ENCODE assay signal across 11 cellular contexts in the genomic region with DNA sequence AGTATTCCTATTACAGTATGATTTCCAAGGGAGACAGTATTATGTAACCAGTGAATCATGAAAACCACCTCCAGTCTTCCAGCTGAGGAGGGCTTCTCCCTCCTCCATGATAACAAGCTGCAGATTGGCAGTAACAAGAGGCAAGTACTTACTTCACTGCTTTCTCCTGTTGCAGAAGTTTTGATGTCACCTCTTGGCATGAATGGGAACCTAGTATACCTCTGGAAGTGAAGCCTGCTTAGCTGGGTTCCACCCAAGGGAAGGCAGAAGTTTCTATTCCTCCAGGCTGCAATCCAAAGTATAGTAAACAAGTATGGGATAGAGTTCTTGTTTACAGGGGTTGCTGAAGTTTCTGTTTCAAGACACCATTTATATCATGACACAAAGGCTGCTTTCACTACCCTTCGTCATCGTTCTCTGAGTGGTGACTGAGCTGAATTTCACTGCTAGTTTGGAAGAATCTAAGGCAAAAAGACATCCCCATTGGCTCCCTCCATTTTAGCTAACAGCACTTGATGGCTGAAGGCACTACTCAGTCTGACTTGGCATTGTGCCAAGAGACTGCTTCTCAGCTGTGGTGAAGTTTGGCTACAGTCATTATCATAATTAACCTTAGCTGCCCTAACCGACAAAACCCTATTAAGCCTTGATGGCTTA. TPM values are rescaled to one million over a fixed set of nuclear protein-coding genes. Genes with fewer than 3 reads are reported as not detected.
DNase-seq lines count a peak whose midpoint lies in the region; ATAC-seq, FAIRE-seq and TF ChIP-seq lines count a peak whose summit lies in the region.
"Had no signal": no experiment of that assay in that cellular context is flagged by ENCODE, and none has a peak within 500 bp of the region (broad histone marks: within the 10 kb centered on the region; RNA-seq: fewer than 3 reads in every experiment).

No MANE protein-coding gene starts in this region.

- ATAC-seq in pancreas (peak in 3 of 4 donors; percentile 28 to 57 (median 49)), aorta (ENCODE audit: low FRiP score) (no peak)

- H3F3A ChIP-seq in GM23248 (ENCODE audit: insufficient read depth) (peaks cover 15% of the 10 kb centered on the region), MM.1S (ENCODE audit: insufficient read depth, low read length) (no peaks in the 10 kb centered on the region)

- TF ChIP-seq CTCF in pancreas (IDR thresholded peaks at IDR 0.05), result no peak
- no peak for TF ChIP-seq CTCF in MM.1S (IDR thresholded peaks at IDR 0.05; ENCODE audit: low read length)

- intact Hi-C loops in dendritic cell treated with granulocyte-macrophage colony-stimulating factor and Interleukin-4, amounts not matched to agents 40 ng/mL and 50 ng/mL, for 4 days (cut with micrococcal nuclease), result loop anchor here (2.0 to 5.0 kb wide), 2 partner anchors 19 to 47 kb away; no protein-coding TSS in a partner anchor
- intact Hi-C loops in pancreas (cut with DNase I) (no loop called here), aorta (cut with DNase I) (no loop called here)

- H3K36me3 ChIP-seq in GM23248 (ENCODE audit: low read depth), result no peaks in the 10 kb centered on the region
- H3K36me3 ChIP-seq in pancreas, result no peaks in the 10 kb centered on the region
- H3K36me3 ChIP-seq in MM.1S (replicated peaks; ENCODE audit: insufficient read depth, low read length), result no peaks in the 10 kb centered on the region
- H3K36me3 ChIP-seq in aorta (ENCODE audit: control insufficient read depth in 1 of 2, insufficient read depth in 2 of 2, low read length in 1 of 2), result no peaks in the 10 kb centered on the region
- H3K36me3 ChIP-seq: transverse colon had no signal

- in situ Hi-C loops in GM23248 (cut with MboI), result no loop called here

- H3K4me3 ChIP-seq in GM23248 (no peak overlapping the region), pancreas (no peak overlapping the region), MM.1S (ENCODE audit: low read length) (no peak overlapping the region), aorta (ENCODE audit: low read length in 2 of 2) (no peak overlapping the region)
- H3K4me3 ChIP-seq: transverse colon had no signal

- 67 to 70% methylated on average over 3 of the region's 3 CpGs for WGBS in GM23248 (ENCODE audit: low coverage in 1 of 2, low lambda C conversion rate in 2 of 2, missing lambda C conversion rate in 2 of 2), 2 experiments
- 79 to 85% methylated on average over 3 of the region's 3 CpGs for WGBS in pancreas, 2 donors
- 72 to 95% methylated on average over 3 of the region's 3 CpGs for WGBS in aorta, 2 donors

- no peaks in the 10 kb centered on the region for H3K36me3 Mint-ChIP-seq in dendritic cell treated with granulocyte-macrophage colony-stimulating factor and Interleukin-4, amounts not matched to agents 40 ng/mL and 50 ng/mL, for 4 days (ENCODE audit: low read depth)

- DNase-seq in GM23248, result peak; percentile 64
- DNase-seq in NCI-H524 treated with DMSO at 0.1 percent for 48 hours (lab: John Stamatoyannopoulos, UW), result peak; percentile 35
- no peak for DNase-seq in pancreas
- DNase-seq in MM.1S, result no peak
- DNase-seq in aorta, result no peak
- DNase-seq in HT-29 (ENCODE audit: low spot score), result no peak
- DNase-seq in GM19240 (ENCODE audit: insufficient read length, low spot score), result no peak
- DNase-seq: activated CD4-positive, CD25-positive, alpha-beta regulatory T cell; transverse colon had no signal

- H3K27ac Mint-ChIP-seq in dendritic cell treated with granulocyte-macrophage colony-stimulating factor and Interleukin-4, amounts not matched to agents 40 ng/mL and 50 ng/mL, for 4 days, result peak overlapping the region; percentile 79

- H3K4me3 Mint-ChIP-seq in dendritic cell treated with granulocyte-macrophage colony-stimulating factor and Interleukin-4, amounts not matched to agents 40 ng/mL and 50 ng/mL, for 4 days, result peak overlapping the region; percentile 32

- no peaks in the 10 kb centered on the region for H4K20me1 ChIP-seq in GM23248 (ENCODE audit: insufficient read depth)
- H4K20me1 ChIP-seq in MM.1S (ENCODE audit: insufficient read depth, low read length), result no peaks in the 10 kb centered on the region

- H3K27ac ChIP-seq in GM23248, result no peak overlapping the region
- H3K27ac ChIP-seq in pancreas, result no peak overlapping the region
- no peak overlapping the region for H3K27ac ChIP-seq in MM.1S (ENCODE audit: low read length)
- H3K27ac ChIP-seq in aorta (ENCODE audit: low read depth in 1 of 2, low read length in 2 of 2), result no peak overlapping the region

- H3K9me2 ChIP-seq in GM23248 (ENCODE audit: insufficient read depth) (no peaks in the 10 kb centered on the region; the same call in 1 of the 2 replicates), MM.1S (replicated peaks; ENCODE audit: insufficient read depth, low read length) (no peaks in the 10 kb centered on the region)

- no peaks in the 10 kb centered on the region for H3K27me3 Mint-ChIP-seq in dendritic cell treated with granulocyte-macrophage colony-stimulating factor and Interleukin-4, amounts not matched to agents 40 ng/mL and 50 ng/mL, for 4 days

- no peak for FAIRE-seq in pancreas (lab: Jason Lieb, UNC)
- FAIRE-seq: endometrium had no signal

- H3K79me2 ChIP-seq in GM23248 (ENCODE audit: insufficient read depth) (no peaks in the 10 kb centered on the region), MM.1S (ENCODE audit: low read length) (no peaks in the 10 kb centered on the region)

- H3K4me1 Mint-ChIP-seq in dendritic cell treated with granulocyte-macrophage colony-stimulating factor and Interleukin-4, amounts not matched to agents 40 ng/mL and 50 ng/mL, for 4 days (ENCODE audit: low read depth), result peaks cover 49% of the 10 kb centered on the region

- H3K27me3 ChIP-seq in GM23248 (replicated peaks; ENCODE audit: insufficient read depth) (no peaks in the 10 kb centered on the region), pancreas (no peaks in the 10 kb centered on the region), MM.1S (replicated peaks; ENCODE audit: insufficient read depth, low read length) (no peaks in the 10 kb centered on the region), aorta (ENCODE audit: control insufficient read depth in 1 of 2, insufficient read depth in 2 of 2, low read length in 1 of 2) (no peaks in the 10 kb centered on the region)
- H3K27me3 ChIP-seq: transverse colon had no signal

- H3K9ac ChIP-seq in GM23248 (no peak overlapping the region), MM.1S (ENCODE audit: low read length) (no peak overlapping the region)

- no peak overlapping the region for H2AFZ ChIP-seq in GM23248
- H2AFZ ChIP-seq in MM.1S (ENCODE audit: low read length), result no peak overlapping the region

- H3K4me2 ChIP-seq in GM23248 (ENCODE audit: unreplicated experiment), result no peak overlapping the region
- no peak overlapping the region for H3K4me2 ChIP-seq in MM.1S (ENCODE audit: low read depth, low read length)

- H3K9me3 Mint-ChIP-seq in dendritic cell treated with granulocyte-macrophage colony-stimulating factor and Interleukin-4, amounts not matched to agents 40 ng/mL and 50 ng/mL, for 4 days, result no peaks in the 10 kb centered on the region

- H3K9me3 ChIP-seq in GM23248 (ENCODE audit: low read depth) (no peaks in the 10 kb centered on the region), pancreas (peaks cover 0 to 3% (median 0%) of the 10 kb centered on the region in 4 donors), MM.1S (replicated peaks; ENCODE audit: insufficient read depth, low read length) (no peaks in the 10 kb centered on the region), aorta (ENCODE audit: control insufficient read depth, low read length) (peaks cover 2% of the 10 kb centered on the region)
- H3K9me3 ChIP-seq: transverse colon had no signal

- H3K4me1 ChIP-seq in GM23248 (ENCODE audit: insufficient read depth) (peaks cover 5% of the 10 kb centered on the region; the same call in 1 of the 2 replicates), pancreas (no peaks in the 10 kb centered on the region), MM.1S (ENCODE audit: low read length) (no peaks in the 10 kb centered on the region), aorta (ENCODE audit: control insufficient read depth in 1 of 2, insufficient read depth in 2 of 2, low read length in 2 of 2) (no peaks in the 10 kb centered on the region)

RNA-seq across cellular contexts. Expression of a gene that starts 49.8 kb away (rescaled TPM):
- total RNA-seq in GM23248 (2014; rRNA removed; shearing (Covaris generic)), result 8.5 and 12.2 TPM in 2 replicates
- polyA plus RNA-seq in GM23248 (2016; fragmentation: Nextera tagmentation; extraction: Ambion mirVana), result 16.5 and 16.6 TPM in 2 replicates
- total RNA-seq in pancreas, result 10 to 100 TPM in 1 of 6 donors, 1 to 10 TPM in 5; 6.7 to 11.3 (median 8.3) TPM
- polyA plus RNA-seq in pancreas, result 1 to 10 TPM; 7.1 to 8.6 TPM
- 1 to 10 TPM; 8.0 to 8.9 TPM for total RNA-seq in aorta
- polyA plus RNA-seq in aorta, result 10 to 100 TPM in 1 of 2 donors, 1 to 10 TPM in 1; 6.4 to 15.5 TPM
- 5.3 and 7.5 TPM in 2 replicates for total RNA-seq in HT-29 (2014; rRNA removed; shearing (Covaris generic))

Comparison
In these comparisons a context has a peak if more than half of its experiments do, and no peak if none do; other contexts are left out.
1. DNase-seq: peak in GM23248 (single experiment) and NCI-H524 treated with DMSO at 0.1 percent for 48 hours (single experiment); none in pancreas (0 of 6), MM.1S (single experiment), aorta (0 of 2), HT-29 (single experiment) and GM19240 (single experiment).